In genomic region chr10:98000346-98000745, GRCh38 we compare ENCODE assay signal across 38 cellular contexts. TPM values are rescaled to one million over a fixed set of nuclear protein-coding genes. Genes with fewer than 3 reads are reported as not detected.
"Had no signal": no experiment of that assay in that cellular context is flagged by ENCODE, and none has a peak within 500 bp of the region (broad histone marks: within the 10 kb centered on the region; RNA-seq: fewer than 3 reads in every experiment).

No MANE protein-coding gene starts in this region.

- H3K27me3 ChIP-seq: adrenal gland, body of pancreas, esophagus squamous epithelium had no signal

- H3K36me3 ChIP-seq: adrenal gland, esophagus squamous epithelium, gastroesophageal sphincter, WERI-Rb-1 had no signal

- H3K27me3 Mint-ChIP-seq: activated B cell treated with CpG ODN at 0.5 μM for 24 hours; activated naive CD8-positive, alpha-beta T cell treated with anti-CD3 and anti-CD28 coated beads for 36 hours; T-helper 17 cell had no signal

- H3K27ac ChIP-seq: adrenal gland, body of pancreas, epithelial cell of prostate, esophagus squamous epithelium, gastroesophageal sphincter, WERI-Rb-1 had no signal

- H3K9me3 ChIP-seq: adrenal gland, body of pancreas had no signal

- H3K4me3 ChIP-seq: adrenal gland, body of pancreas, esophagus squamous epithelium, gastroesophageal sphincter had no signal

- H3K9me3 Mint-ChIP-seq: effector memory CD8-positive, alpha-beta T cell had no signal

- H3K4me1 ChIP-seq: adrenal gland, body of pancreas, gastroesophageal sphincter had no signal

- DNase-seq: activated B cell treated with CpG ODN at 0.5 μM for 24 hours; activated CD4-positive, alpha-beta T cell treated with anti-CD3 and anti-CD28 coated beads for 48 hours; activated CD4-positive, alpha-beta T cell treated with anti-CD3 and anti-CD28 coated beads, Interleukin-2, amount 50 U/mL, for 1 hour; activated CD4-positive, alpha-beta T cell treated with anti-CD3 and anti-CD28 coated beads, Interleukin-2, amount 50 U/mL, for 48 hours; activated CD8-positive, alpha-beta memory T cell treated with anti-CD3 and anti-CD28 coated beads, Interleukin-2, amount 10 ng/mL, durations not matched to agents 7 days and 5 days; activated CD8-positive, alpha-beta memory T cell treated with anti-CD3 and anti-CD28 coated beads, Interleukin-2, amount 50 U/mL, for 4 hours; activated CD8-positive, alpha-beta T cell treated with anti-CD3 and anti-CD28 coated beads for 36 hours; activated effector memory CD4-positive, alpha-beta T cell treated with anti-CD3 and anti-CD28 coated beads, Interleukin-2, amount 50 U/mL, for 16 hours; activated naive CD4-positive, alpha-beta T cell treated with anti-CD3 and anti-CD28 coated beads for 36 hours; activated naive CD8-positive, alpha-beta T cell treated with anti-CD3 and anti-CD28 coated beads for 36 hours; activated naive CD8-positive, alpha-beta T cell treated with anti-CD3 and anti-CD28 coated beads, Interleukin-2, amount 50 U/mL, for 24 hours; activated T-cell treated with anti-CD3 and anti-CD28 coated beads, Interleukin-2, amount 50 U/mL, for 1 hour; activated T-cell treated with anti-CD3 and anti-CD28 coated beads, Interleukin-2, amount 50 U/mL, for 48 hours; adrenal gland; amygdala; aorta; body of pancreas; caudate nucleus; cortex of kidney; dermis blood vessel endothelial cell; effector CD4-positive, alpha-beta T cell; effector memory CD8-positive, alpha-beta T cell; esophagus squamous epithelium; foreskin melanocyte; T-helper 1 cell; T-helper 17 cell; T1000; WERI-Rb-1 had no signal

- H3K36me3 Mint-ChIP-seq: activated CD8-positive, alpha-beta memory T cell treated with anti-CD3 and anti-CD28 coated beads, Interleukin-2, amount 10 ng/mL, durations not matched to agents 7 days and 5 days; activated naive CD8-positive, alpha-beta T cell treated with anti-CD3 and anti-CD28 coated beads for 36 hours had no signal

- H3K4me1 Mint-ChIP-seq: activated B cell treated with CpG ODN at 0.5 μM for 24 hours; activated CD8-positive, alpha-beta memory T cell treated with anti-CD3 and anti-CD28 coated beads, Interleukin-2, amount 10 ng/mL, durations not matched to agents 7 days and 5 days; activated naive CD4-positive, alpha-beta T cell treated with anti-CD3 and anti-CD28 coated beads, Interleukin-2, amount 50 U/mL, for 24 hours; activated naive CD8-positive, alpha-beta T cell treated with anti-CD3 and anti-CD28 coated beads for 36 hours; activated naive CD8-positive, alpha-beta T cell treated with anti-CD3 and anti-CD28 coated beads, Interleukin-2, amount 50 U/mL, for 24 hours; T-helper 17 cell had no signal

- H3K4me3 Mint-ChIP-seq: activated B cell treated with CpG ODN at 0.5 μM for 24 hours; activated CD8-positive, alpha-beta memory T cell treated with anti-CD3 and anti-CD28 coated beads, Interleukin-2, amount 10 ng/mL, durations not matched to agents 7 days and 5 days; activated CD8-positive, alpha-beta T cell treated with anti-CD3 and anti-CD28 coated beads for 36 hours; activated naive CD4-positive, alpha-beta T cell treated with anti-CD3 and anti-CD28 coated beads for 36 hours; activated naive CD4-positive, alpha-beta T cell treated with anti-CD3 and anti-CD28 coated beads, Interleukin-2, amount 50 U/mL, for 24 hours; activated naive CD8-positive, alpha-beta T cell treated with anti-CD3 and anti-CD28 coated beads for 36 hours; activated naive CD8-positive, alpha-beta T cell treated with anti-CD3 and anti-CD28 coated beads, Interleukin-2, amount 50 U/mL, for 24 hours; activated T-helper 1 cell treated with anti-CD3 and anti-CD28 coated beads, Interleukin-12 subunit alpha, Interleukin-12 subunit beta, Interleukin-2, Interleukin-4 antibody, amounts not matched to agents 30 ng/mL and 10 ng/mL and 1 ng/mL, durations not matched to agents 14 hours and 24 hours and 36 hours; effector memory CD8-positive, alpha-beta T cell; T-helper 17 cell; T-helper 2 cell treated with Interferon-gamma antibody and Interleukin-4, amounts not matched to agents 5 μg/mL and 100 μg/mL, for 36 hours had no signal

- H3K27ac Mint-ChIP-seq: activated B cell treated with CpG ODN at 0.5 μM for 24 hours; activated CD8-positive, alpha-beta memory T cell treated with anti-CD3 and anti-CD28 coated beads, Interleukin-2, amount 10 ng/mL, durations not matched to agents 7 days and 5 days; activated CD8-positive, alpha-beta T cell treated with anti-CD3 and anti-CD28 coated beads for 36 hours; activated naive CD4-positive, alpha-beta T cell treated with anti-CD3 and anti-CD28 coated beads for 36 hours; activated naive CD4-positive, alpha-beta T cell treated with anti-CD3 and anti-CD28 coated beads, Interleukin-2, amount 50 U/mL, for 24 hours; activated naive CD8-positive, alpha-beta T cell treated with anti-CD3 and anti-CD28 coated beads for 36 hours; activated naive CD8-positive, alpha-beta T cell treated with anti-CD3 and anti-CD28 coated beads, Interleukin-2, amount 50 U/mL, for 24 hours; activated T-helper 1 cell treated with anti-CD3 and anti-CD28 coated beads, Interleukin-12 subunit alpha, Interleukin-12 subunit beta, Interleukin-2, Interleukin-4 antibody, amounts not matched to agents 30 ng/mL and 10 ng/mL and 1 ng/mL, durations not matched to agents 14 hours and 24 hours and 36 hours; activated T-helper 2 cell treated with anti-CD3 and anti-CD28 coated beads, Interferon-gamma antibody, Interleukin-2, Interleukin-4, amounts not matched to agents 10 μg/mL and 5 μg/mL and 100 μg/mL, durations not matched to agents 14 hours and 24 hours and 36 hours; effector memory CD8-positive, alpha-beta T cell; T-helper 17 cell; T-helper 2 cell treated with Interferon-gamma antibody and Interleukin-4, amounts not matched to agents 5 μg/mL and 100 μg/mL, for 36 hours had no signal

- ATAC-seq: activated CD4-positive, CD25-positive, alpha-beta regulatory T cell treated with anti-CD3 and anti-CD28 coated beads, Interleukin-2, amount 50 U/mL, for 24 hours; activated CD8-positive, alpha-beta memory T cell treated with anti-CD3 and anti-CD28 coated beads, Interleukin-2, amount 10 ng/mL, durations not matched to agents 7 days and 5 days; activated CD8-positive, alpha-beta T cell treated with anti-CD3 and anti-CD28 coated beads for 36 hours; activated naive CD8-positive, alpha-beta T cell treated with anti-CD3 and anti-CD28 coated beads, Interleukin-2, amount 50 U/mL, for 24 hours; body of pancreas; effector memory CD8-positive, alpha-beta T cell; gastroesophageal sphincter; T-helper 17 cell had no signal

RNA-seq across cellular contexts. Expression of gene CRTAC1, which starts 30.1 kb away (rescaled TPM):
- total RNA-seq: activated B cell treated with CpG ODN at 0.5 μM for 24 hours; activated CD8-positive, alpha-beta memory T cell treated with anti-CD3 and anti-CD28 coated beads for 36 hours; activated CD8-positive, alpha-beta memory T cell treated with anti-CD3 and anti-CD28 coated beads, Interleukin-2, amount 10 ng/mL, durations not matched to agents 7 days and 5 days; activated CD8-positive, alpha-beta T cell treated with anti-CD3 and anti-CD28 coated beads for 36 hours; activated naive CD4-positive, alpha-beta T cell treated with anti-CD3 and anti-CD28 coated beads for 36 hours; activated naive CD8-positive, alpha-beta T cell treated with anti-CD3 and anti-CD28 coated beads for 36 hours; activated T-helper 1 cell treated with anti-CD3 and anti-CD28 coated beads, Interleukin-12 subunit alpha, Interleukin-12 subunit beta, Interleukin-2, Interleukin-4 antibody, amounts not matched to agents 30 ng/mL and 10 ng/mL and 1 ng/mL, durations not matched to agents 14 hours and 24 hours and 36 hours; activated T-helper 2 cell treated with anti-CD3 and anti-CD28 coated beads, Interferon-gamma antibody, Interleukin-2, Interleukin-4, amounts not matched to agents 10 μg/mL and 5 μg/mL and 100 μg/mL, durations not matched to agents 14 hours and 24 hours and 36 hours; fibroblast of lung; fibroblast of villous mesenchyme; T-helper 17 cell had no signal
- polyA plus RNA-seq: fibroblast of lung had no signal
